ENCODE assay signal across 9 cellular contexts in the genomic region with DNA sequence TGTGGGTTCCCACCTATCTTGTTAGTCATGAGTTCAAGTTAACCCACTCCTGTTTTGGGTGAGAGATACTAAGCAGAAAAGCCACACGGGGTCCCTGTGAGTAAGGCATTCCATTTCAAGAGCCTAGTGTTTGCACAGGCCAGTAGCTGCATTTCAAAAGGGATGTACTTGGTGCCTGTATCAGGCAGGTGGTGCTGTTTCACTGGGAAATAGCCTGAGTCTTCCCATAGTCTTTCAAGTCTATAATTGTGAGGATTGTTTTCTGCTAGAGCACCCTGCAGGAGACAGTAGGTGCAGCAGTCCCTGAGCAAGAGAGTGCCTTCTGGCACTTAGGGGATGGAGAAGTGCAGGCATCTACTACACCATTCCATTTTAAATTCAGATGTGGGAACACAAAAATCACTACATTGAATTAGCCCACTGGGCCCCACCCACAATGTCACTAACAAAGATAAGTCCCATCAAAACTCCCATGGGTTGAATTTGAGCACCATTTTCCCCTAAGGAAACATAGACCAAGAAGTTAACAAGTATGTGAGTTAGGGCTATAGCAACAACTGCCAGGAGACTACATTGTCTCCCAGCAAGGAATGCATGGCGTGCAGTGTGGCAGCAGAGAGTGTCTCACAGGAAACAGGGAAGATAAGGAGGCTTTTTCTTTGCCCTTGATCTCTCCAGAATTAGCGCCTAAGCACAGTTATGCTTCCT.
DNase-seq lines count a peak whose midpoint lies in the region; ATAC-seq and TF ChIP-seq lines count a peak whose summit lies in the region.
"Had no signal": no experiment of that assay in that cellular context is flagged by ENCODE, and none has a peak within 500 bp of the region (broad histone marks: within the 10 kb centered on the region; RNA-seq: fewer than 3 reads in every experiment).

No MANE protein-coding gene starts in this region.

- no peaks in the 10 kb centered on the region for H3F3A ChIP-seq in PC-9 (ENCODE audit: insufficient read depth, low read depth)

- TF ChIP-seq CTCF in PC-9 (conservative IDR thresholded peaks at IDR 0.05), result peak; percentile 73

- no peaks in the 10 kb centered on the region for H3K79me2 ChIP-seq in PC-9 (ENCODE audit: low read depth)

- H3K4me1 ChIP-seq in PC-9 (replicated peaks; ENCODE audit: insufficient read depth) (no peaks in the 10 kb centered on the region), right cardiac atrium (ENCODE audit: control insufficient read depth, insufficient read depth, low read length) (peaks cover 3% of the 10 kb centered on the region)

- 20% methylated on average over 3 of the region's 3 CpGs for WGBS in right cardiac atrium

- no peaks in the 10 kb centered on the region for H3K27me3 ChIP-seq in PC-9 (ENCODE audit: insufficient read depth, low read depth)
- H3K27me3 ChIP-seq in right cardiac atrium (ENCODE audit: control insufficient read depth, insufficient read depth), result no peaks in the 10 kb centered on the region
- H3K27me3 ChIP-seq: neutrophil had no signal

- H4K20me1 ChIP-seq in PC-9 (ENCODE audit: insufficient read depth), result no peaks in the 10 kb centered on the region

- DNase-seq in NCI-H1092 treated with DMSO at 0.1 percent for 48 hours (lab: John Stamatoyannopoulos, UW), result peak; percentile 40
- no peak for DNase-seq in NCI-H1092 (lab: John Stamatoyannopoulos, UW)
- peak; percentile 38 for DNase-seq in HuH-7 (ENCODE audit: low spot score)
- DNase-seq in PC-9, result peak; percentile 43 to 44
- DNase-seq in amygdala (lab: John Stamatoyannopoulos, UW), result peak in 47 of 56 donors; percentile 1 to 83 (median 28)
- DNase-seq in right cardiac atrium, result peak; percentile 15 to 44 (median 20)
- DNase-seq in skeletal muscle cell (ENCODE audit: low read depth), result peak; percentile 47

- intact Hi-C loops in PC-9 (cut with micrococcal nuclease; ENCODE audit: unreplicated experiment), result loop anchor here (1.0 to 5.0 kb wide), 3 partner anchors 88 to 521 kb away; no protein-coding TSS in a partner anchor
- intact Hi-C loops in right cardiac atrium (cut with DNase I), result loop anchor here in 3 of 4 donors (2.0 to 5.0 kb wide), 2 partner anchors 86 to 88 kb away; no protein-coding TSS in a partner anchor

- BruUV-seq in PC-9 (replicated peaks; lab: Mats Ljungman, UMichigan), result no TSS peak

- CTCF ChIA-PET in PC-9 (lab: Charles Lee), result interaction anchor here (0.6 to 1.2 kb wide), 3 partner anchors 88 to 500 kb away, joined by 3 to 4 read pairs (median 4); no protein-coding TSS in a partner anchor

- ATAC-seq in GM21825 (IDR thresholded peaks at IDR 0.05; ENCODE audit: unreplicated experiment), result peak; percentile 94
- ATAC-seq in right cardiac atrium, result peak; percentile 93 to 95

- H3K27ac ChIP-seq in PC-9, result no peak overlapping the region
- no peak overlapping the region for H3K27ac ChIP-seq in right cardiac atrium (ENCODE audit: low read length)
- H3K27ac ChIP-seq: neutrophil had no signal

- H2AFZ ChIP-seq in PC-9, result no peak overlapping the region

- H3K4me2 ChIP-seq in PC-9, result no peak overlapping the region

- no peaks in the 10 kb centered on the region for H3K9me3 ChIP-seq in PC-9 (ENCODE audit: insufficient read depth, low read depth)
- H3K9me3 ChIP-seq in right cardiac atrium (ENCODE audit: control insufficient read depth, low read length), result no peaks in the 10 kb centered on the region
- H3K9me3 ChIP-seq: neutrophil had no signal

- H3K36me3 ChIP-seq in PC-9 (ENCODE audit: low read depth), result no peaks in the 10 kb centered on the region
- H3K36me3 ChIP-seq: neutrophil had no signal

- no peak overlapping the region for H3K4me3 ChIP-seq in PC-9
- no peak overlapping the region for H3K4me3 ChIP-seq in right cardiac atrium (ENCODE audit: low read length)
- H3K4me3 ChIP-seq in skeletal muscle cell (ENCODE audit: low read depth, low read length), result no peak overlapping the region

- POLR2A ChIA-PET in PC-9 (lab: Charles Lee; ENCODE audit: unreplicated experiment), result interaction anchor here (0.6 kb wide), 1 partner anchor 387 kb away, joined by 3 read pairs; a partner anchor contains a TSS

- H3K9me2 ChIP-seq in PC-9 (ENCODE audit: insufficient read depth), result no peaks in the 10 kb centered on the region
